22 cellular contexts compared by ENCODE assay signal in genomic region chr6:49764571-49765236, GRCh38. TPM values are rescaled to one million over a fixed set of nuclear protein-coding genes. Genes with fewer than 3 reads are reported as not detected.
DNase-seq lines count a peak whose midpoint lies in the region; ATAC-seq and TF ChIP-seq lines count a peak whose summit lies in the region.
"Had no signal": no experiment of that assay in that cellular context is flagged by ENCODE, and none has a peak within 500 bp of the region (broad histone marks: within the 10 kb centered on the region; RNA-seq: fewer than 3 reads in every experiment).

No MANE protein-coding gene starts in this region.

- in situ Hi-C loops in SK-MEL-5 (cut with HindIII; ENCODE audit: low pct_unique_long_range_greater_than_20kb, low sequenced_read_pairs) = no loop called here

- ATAC-seq in HG02938 (IDR thresholded peaks at IDR 0.05; ENCODE audit: unreplicated experiment) (no peak), GM19035 (IDR thresholded peaks at IDR 0.05; ENCODE audit: unreplicated experiment) (no peak)
- ATAC-seq: GM12878, Panc1, T-cell had no signal

- H3K4me3 ChIP-seq in liver (ENCODE audit: low read depth in 1 of 3, low read length in 3 of 3) = no peak overlapping the region
- H3K4me3 ChIP-seq: GM12878, GM23248 had no signal

- H3K9me3 ChIP-seq in liver (ENCODE audit: control insufficient read depth in 4 of 4, low read length in 3 of 4) = no peaks in the 10 kb centered on the region
- H3K9me3 ChIP-seq: BE2C had no signal

- H3K36me3 ChIP-seq in liver (ENCODE audit: control insufficient read depth in 4 of 4, insufficient read depth in 3 of 4, low read depth in 1 of 4, low read length in 3 of 4) = no peaks in the 10 kb centered on the region
- H3K36me3 ChIP-seq: BE2C had no signal

- no peak overlapping the region for H3K9ac ChIP-seq in liver (ENCODE audit: low read depth in 1 of 2, low read length in 2 of 2)
- H3K9ac ChIP-seq: GM23248 had no signal

- TF ChIP-seq RAD21 in liver (IDR thresholded peaks at IDR 0.05) = peak; percentile 15 to 27

- WGBS in liver = 20% methylated on average over 2 of the region's 2 CpGs

- no peaks in the 10 kb centered on the region for H3K27me3 ChIP-seq in liver (ENCODE audit: control insufficient read depth in 4 of 4, insufficient read depth in 4 of 4, low read length in 3 of 4)
- H3K27me3 ChIP-seq: BE2C had no signal

- no peak for TF ChIP-seq CTCF in liver (IDR thresholded peaks at IDR 0.05; ENCODE audit: low read depth, low read length, missing input control)

- H3K4me1 ChIP-seq in liver (ENCODE audit: control insufficient read depth in 4 of 4, insufficient read depth in 4 of 4, low read length in 3 of 4) = peaks cover 0 to 21% (median 15%) of the 10 kb centered on the region in 4 donors
- H3K4me1 ChIP-seq: BE2C had no signal

- peak overlapping the region; percentile 5 to 46 for H3K27ac ChIP-seq in liver (ENCODE audit: low read depth in 1 of 2, low read length in 2 of 2)
- H3K27ac ChIP-seq: GM23248 had no signal

- peak; percentile 16 for DNase-seq in Ammon's horn (ENCODE audit: low spot score)
- DNase-seq in SK-MEL-5 (ENCODE audit: low read depth, low spot score) = peak; percentile 37
- DNase-seq in pons (ENCODE audit: low spot score) = peak; percentile 35
- DNase-seq in stimulated activated CD4-positive, alpha-beta T cell treated with anti-CD3 and anti-CD28 coated beads, Interleukin-4, amount 100 ng/mL, for 4 hours = no peak
- DNase-seq: BE2C; DMS 273 treated with DMSO at 0.1 percent for 48 hours; DMS79 treated with DMSO at 0.1 percent for 48 hours; GM23248; H9; HFFc6; IMR-90; NCI-H1694 treated with DMSO at 0.1 percent for 48 hours; NCI-H2081 treated with DMSO at 0.1 percent for 48 hours; NCI-H2171 treated with DMSO at 0.1 percent for 48 hours; NCI-H446 treated with DMSO at 0.1 percent for 48 hours; NK-92 treated with Interleukin-12 subunit alpha and Interleukin-12 subunit beta, amount 100 ng/mL, for 24 hours; T-cell had no signal

TF ChIP-seq in liver, 16 proteins besides CTCF, POLR2A, EP300 and RAD21:
- TF ChIP-seq ZBTB33 (IDR thresholded peaks at IDR 0.05) = no peak
- TF ChIP-seq HNF4A (conservative IDR thresholded peaks at IDR 0.05) = peak; percentile 63 to 67
- peak in 1 of 2 donors; percentile 9 for TF ChIP-seq JUND (IDR thresholded peaks at IDR 0.05)
- TF ChIP-seq HNF4G (IDR thresholded peaks at IDR 0.05) = no peak
- TF ChIP-seq RXRA (IDR thresholded peaks at IDR 0.05) = peak; percentile 19 to 50
- no peak for TF ChIP-seq EGR1 (IDR thresholded peaks at IDR 0.05; ENCODE audit: low read depth in 2 of 2)
- TF ChIP-seq MAX (IDR thresholded peaks at IDR 0.05) = peak; percentile 31
- TF ChIP-seq REST (IDR thresholded peaks at IDR 0.05) = peak; percentile 30
- TF ChIP-seq YY1 (IDR thresholded peaks at IDR 0.05) = peak; percentile 24
- peak; percentile 17 for TF ChIP-seq SP1 (IDR thresholded peaks at IDR 0.05)

RNA-seq across cellular contexts. Expression of gene CRISP3, which starts 20.5 kb away (rescaled TPM):
- total RNA-seq in SK-MEL-5 (2014; rRNA removed; shearing (Covaris generic)) = not detected in 2 replicates
- not detected in 2 replicates for polyA plus RNA-seq in SK-MEL-5 (2015; cell fraction: cytosol; rRNA removed)
- polyA plus RNA-seq in SK-MEL-5 (2015; cell fraction: nucleus; rRNA removed) = not detected in 2 replicates
- total RNA-seq in liver = 1 to 10 TPM in 1 of 2 donors, under 1 TPM in 1; 0.08 to 1.1 TPM
- under 1 TPM in 1 of 2 donors, not detected in 1; 0.33 TPM for polyA plus RNA-seq in liver
- total RNA-seq: GM12878, GM23248, H9, HFFc6, IMR-90, T-cell had no signal
- polyA plus RNA-seq: GM12878, GM23248, IMR-90 had no signal

RNA-seq across cellular contexts. Expression of gene PGK2, which starts 22.4 kb away (rescaled TPM):
- not detected in 2 replicates for total RNA-seq in SK-MEL-5 (2014; rRNA removed; shearing (Covaris generic))
- not detected in 2 replicates for polyA plus RNA-seq in SK-MEL-5 (2015; cell fraction: cytosol; rRNA removed)
- polyA plus RNA-seq in SK-MEL-5 (2015; cell fraction: nucleus; rRNA removed) = not detected in 2 replicates
- not detected for total RNA-seq in liver
- not detected for polyA plus RNA-seq in liver
- total RNA-seq: GM12878, GM23248, H9, HFFc6, IMR-90, T-cell had no signal
- polyA plus RNA-seq: GM12878, GM23248, IMR-90 had no signal

RNA-seq across cellular contexts. Expression of gene CRISP2, which starts 51.4 kb away (rescaled TPM):
- total RNA-seq in SK-MEL-5 (2014; rRNA removed; shearing (Covaris generic)) = not detected in 2 replicates
- not detected in 2 replicates for polyA plus RNA-seq in SK-MEL-5 (2015; cell fraction: cytosol; rRNA removed)
- not detected in 2 replicates for polyA plus RNA-seq in SK-MEL-5 (2015; cell fraction: nucleus; rRNA removed)
- under 1 TPM in 1 of 2 donors, not detected in 1; 0.28 TPM for total RNA-seq in liver
- not detected for polyA plus RNA-seq in liver
- total RNA-seq: GM12878, GM23248, H9, HFFc6, IMR-90, T-cell had no signal
- polyA plus RNA-seq: GM12878, GM23248, IMR-90 had no signal

Comparison
In these comparisons a context has a peak if more than half of its experiments do, and no peak if none do; other contexts are left out.
1. DNase-seq: peak in Ammon's horn (single experiment), SK-MEL-5 (single experiment) and pons (single experiment); none in stimulated activated CD4-positive, alpha-beta T cell treated with anti-CD3 and anti-CD28 coated beads, Interleukin-4, amount 100 ng/mL, for 4 hours (0 of 2).